In genomic region chr11:15989685-15990084, GRCh38 we compare ENCODE assay signal across 34 cellular contexts.
"Had no signal": no experiment of that assay in that cellular context is flagged by ENCODE, and none has a peak within 500 bp of the region (broad histone marks: within the 10 kb centered on the region; RNA-seq: fewer than 3 reads in every experiment).

No MANE protein-coding gene starts in this region.

- H3K36me3 Mint-ChIP-seq: activated CD8-positive, alpha-beta memory T cell treated with anti-CD3 and anti-CD28 coated beads, Interleukin-2, amount 10 ng/mL, durations not matched to agents 7 days and 5 days; activated naive CD4-positive, alpha-beta T cell treated with anti-CD3 and anti-CD28 coated beads, Interleukin-2, amount 50 U/mL, for 24 hours; activated naive CD8-positive, alpha-beta T cell treated with anti-CD3 and anti-CD28 coated beads for 36 hours had no signal

- H3K9me3 ChIP-seq: adrenal gland, body of pancreas had no signal

- H3K27ac ChIP-seq: adrenal gland, body of pancreas, cardiac muscle cell, coronary artery, dorsolateral prefrontal cortex, WERI-Rb-1 had no signal

- H3K27ac Mint-ChIP-seq: activated B cell treated with CpG ODN at 0.5 μM for 24 hours; activated CD8-positive, alpha-beta memory T cell treated with anti-CD3 and anti-CD28 coated beads, Interleukin-2, amount 10 ng/mL, durations not matched to agents 7 days and 5 days; activated CD8-positive, alpha-beta T cell treated with anti-CD3 and anti-CD28 coated beads for 36 hours; activated naive CD4-positive, alpha-beta T cell treated with anti-CD3 and anti-CD28 coated beads for 36 hours; activated naive CD4-positive, alpha-beta T cell treated with anti-CD3 and anti-CD28 coated beads, Interleukin-2, amount 50 U/mL, for 24 hours; activated naive CD8-positive, alpha-beta T cell treated with anti-CD3 and anti-CD28 coated beads for 36 hours; activated naive CD8-positive, alpha-beta T cell treated with anti-CD3 and anti-CD28 coated beads, Interleukin-2, amount 50 U/mL, for 24 hours; activated T-helper 1 cell treated with anti-CD3 and anti-CD28 coated beads, Interleukin-12 subunit alpha, Interleukin-12 subunit beta, Interleukin-2, Interleukin-4 antibody, amounts not matched to agents 30 ng/mL and 10 ng/mL and 1 ng/mL, durations not matched to agents 14 hours and 24 hours and 36 hours; activated T-helper 2 cell treated with anti-CD3 and anti-CD28 coated beads, Interferon-gamma antibody, Interleukin-2, Interleukin-4, amounts not matched to agents 10 μg/mL and 5 μg/mL and 100 μg/mL, durations not matched to agents 14 hours and 24 hours and 36 hours; dendritic cell treated with granulocyte-macrophage colony-stimulating factor and Interleukin-4, amounts not matched to agents 40 ng/mL and 50 ng/mL, for 4 days; endodermal cell; T-helper 17 cell; T-helper 2 cell treated with Interferon-gamma antibody and Interleukin-4, amounts not matched to agents 5 μg/mL and 100 μg/mL, for 36 hours had no signal

- H3K4me3 ChIP-seq: adrenal gland, body of pancreas, cardiac muscle cell, coronary artery, dorsolateral prefrontal cortex had no signal

- H3K4me1 ChIP-seq: adrenal gland, body of pancreas had no signal

- H3K9me3 Mint-ChIP-seq: activated B cell treated with CpG ODN at 0.5 μM for 24 hours; activated CD8-positive, alpha-beta T cell treated with anti-CD3 and anti-CD28 coated beads for 36 hours; activated naive CD4-positive, alpha-beta T cell treated with anti-CD3 and anti-CD28 coated beads for 36 hours; activated naive CD4-positive, alpha-beta T cell treated with anti-CD3 and anti-CD28 coated beads, Interleukin-2, amount 50 U/mL, for 24 hours; activated naive CD8-positive, alpha-beta T cell treated with anti-CD3 and anti-CD28 coated beads for 36 hours; activated naive CD8-positive, alpha-beta T cell treated with anti-CD3 and anti-CD28 coated beads, Interleukin-2, amount 50 U/mL, for 24 hours; activated T-helper 1 cell treated with anti-CD3 and anti-CD28 coated beads, Interleukin-12 subunit alpha, Interleukin-12 subunit beta, Interleukin-2, Interleukin-4 antibody, amounts not matched to agents 30 ng/mL and 10 ng/mL and 1 ng/mL, durations not matched to agents 14 hours and 24 hours and 36 hours; activated T-helper 2 cell treated with anti-CD3 and anti-CD28 coated beads, Interferon-gamma antibody, Interleukin-2, Interleukin-4, amounts not matched to agents 10 μg/mL and 5 μg/mL and 100 μg/mL, durations not matched to agents 14 hours and 24 hours and 36 hours; dendritic cell treated with granulocyte-macrophage colony-stimulating factor and Interleukin-4, amounts not matched to agents 40 ng/mL and 50 ng/mL, for 4 days; endodermal cell; T-helper 2 cell treated with Interferon-gamma antibody and Interleukin-4, amounts not matched to agents 5 μg/mL and 100 μg/mL, for 36 hours had no signal

- DNase-seq: activated B cell treated with CpG ODN at 0.5 μM for 24 hours; activated CD4-positive, alpha-beta T cell treated with anti-CD3 and anti-CD28 coated beads for 48 hours; activated CD4-positive, alpha-beta T cell treated with anti-CD3 and anti-CD28 coated beads, Interleukin-2, amount 50 U/mL, for 1 hour; activated CD4-positive, alpha-beta T cell treated with anti-CD3 and anti-CD28 coated beads, Interleukin-2, amount 50 U/mL, for 48 hours; activated CD8-positive, alpha-beta memory T cell treated with anti-CD3 and anti-CD28 coated beads, Interleukin-2, amount 10 ng/mL, durations not matched to agents 7 days and 5 days; activated CD8-positive, alpha-beta memory T cell treated with anti-CD3 and anti-CD28 coated beads, Interleukin-2, amount 50 U/mL, for 4 hours; activated CD8-positive, alpha-beta T cell treated with anti-CD3 and anti-CD28 coated beads for 36 hours; activated effector memory CD4-positive, alpha-beta T cell treated with anti-CD3 and anti-CD28 coated beads, Interleukin-2, amount 50 U/mL, for 16 hours; activated naive CD4-positive, alpha-beta T cell treated with anti-CD3 and anti-CD28 coated beads for 36 hours; activated naive CD8-positive, alpha-beta T cell treated with anti-CD3 and anti-CD28 coated beads for 36 hours; activated naive CD8-positive, alpha-beta T cell treated with anti-CD3 and anti-CD28 coated beads, Interleukin-2, amount 50 U/mL, for 24 hours; activated T-cell treated with anti-CD3 and anti-CD28 coated beads, Interleukin-2, amount 50 U/mL, for 1 hour; activated T-cell treated with anti-CD3 and anti-CD28 coated beads, Interleukin-2, amount 50 U/mL, for 48 hours; adrenal gland; aorta; body of pancreas; dorsolateral prefrontal cortex; effector memory CD4-positive, alpha-beta T cell; foreskin fibroblast; T-helper 1 cell; T-helper 17 cell; T1000; WERI-Rb-1 had no signal

- ATAC-seq: activated CD4-positive, CD25-positive, alpha-beta regulatory T cell treated with anti-CD3 and anti-CD28 coated beads, Interleukin-2, amount 50 U/mL, for 24 hours; activated CD8-positive, alpha-beta memory T cell treated with anti-CD3 and anti-CD28 coated beads, Interleukin-2, amount 10 ng/mL, durations not matched to agents 7 days and 5 days; activated CD8-positive, alpha-beta T cell treated with anti-CD3 and anti-CD28 coated beads for 36 hours; activated naive CD8-positive, alpha-beta T cell treated with anti-CD3 and anti-CD28 coated beads, Interleukin-2, amount 50 U/mL, for 24 hours; body of pancreas; esophagus mucosa; T-helper 17 cell had no signal

- H3K27me3 Mint-ChIP-seq: activated B cell treated with CpG ODN at 0.5 μM for 24 hours; activated CD8-positive, alpha-beta memory T cell treated with anti-CD3 and anti-CD28 coated beads, Interleukin-2, amount 10 ng/mL, durations not matched to agents 7 days and 5 days; activated CD8-positive, alpha-beta T cell treated with anti-CD3 and anti-CD28 coated beads for 36 hours; activated naive CD4-positive, alpha-beta T cell treated with anti-CD3 and anti-CD28 coated beads, Interleukin-2, amount 50 U/mL, for 24 hours; activated naive CD8-positive, alpha-beta T cell treated with anti-CD3 and anti-CD28 coated beads for 36 hours; activated naive CD8-positive, alpha-beta T cell treated with anti-CD3 and anti-CD28 coated beads, Interleukin-2, amount 50 U/mL, for 24 hours; central memory CD8-positive, alpha-beta T cell; dendritic cell treated with granulocyte-macrophage colony-stimulating factor and Interleukin-4, amounts not matched to agents 40 ng/mL and 50 ng/mL, for 4 days; T-helper 17 cell had no signal

- H3K27me3 ChIP-seq: adrenal gland, body of pancreas had no signal

- H3K36me3 ChIP-seq: adrenal gland, cardiac muscle cell, WERI-Rb-1 had no signal

- H3K4me1 Mint-ChIP-seq: activated B cell treated with CpG ODN at 0.5 μM for 24 hours; activated CD8-positive, alpha-beta memory T cell treated with anti-CD3 and anti-CD28 coated beads, Interleukin-2, amount 10 ng/mL, durations not matched to agents 7 days and 5 days; activated naive CD4-positive, alpha-beta T cell treated with anti-CD3 and anti-CD28 coated beads, Interleukin-2, amount 50 U/mL, for 24 hours; activated naive CD8-positive, alpha-beta T cell treated with anti-CD3 and anti-CD28 coated beads for 36 hours; activated naive CD8-positive, alpha-beta T cell treated with anti-CD3 and anti-CD28 coated beads, Interleukin-2, amount 50 U/mL, for 24 hours; central memory CD8-positive, alpha-beta T cell; T-helper 17 cell had no signal

- H3K4me3 Mint-ChIP-seq: activated B cell treated with CpG ODN at 0.5 μM for 24 hours; activated CD8-positive, alpha-beta memory T cell treated with anti-CD3 and anti-CD28 coated beads, Interleukin-2, amount 10 ng/mL, durations not matched to agents 7 days and 5 days; activated CD8-positive, alpha-beta T cell treated with anti-CD3 and anti-CD28 coated beads for 36 hours; activated naive CD4-positive, alpha-beta T cell treated with anti-CD3 and anti-CD28 coated beads for 36 hours; activated naive CD4-positive, alpha-beta T cell treated with anti-CD3 and anti-CD28 coated beads, Interleukin-2, amount 50 U/mL, for 24 hours; activated naive CD8-positive, alpha-beta T cell treated with anti-CD3 and anti-CD28 coated beads for 36 hours; activated naive CD8-positive, alpha-beta T cell treated with anti-CD3 and anti-CD28 coated beads, Interleukin-2, amount 50 U/mL, for 24 hours; activated T-helper 1 cell treated with anti-CD3 and anti-CD28 coated beads, Interleukin-12 subunit alpha, Interleukin-12 subunit beta, Interleukin-2, Interleukin-4 antibody, amounts not matched to agents 30 ng/mL and 10 ng/mL and 1 ng/mL, durations not matched to agents 14 hours and 24 hours and 36 hours; central memory CD8-positive, alpha-beta T cell; dendritic cell treated with granulocyte-macrophage colony-stimulating factor and Interleukin-4, amounts not matched to agents 40 ng/mL and 50 ng/mL, for 4 days; T-helper 17 cell; T-helper 2 cell treated with Interferon-gamma antibody and Interleukin-4, amounts not matched to agents 5 μg/mL and 100 μg/mL, for 36 hours had no signal
